ENCODE assay signal across 1 cellular context in genomic region chr6:143745160-143746133, GRCh38.
TF ChIP-seq lines count a peak whose summit lies in the region.

No MANE protein-coding gene starts in this region.

TF ChIP-seq in HEK293, 187 proteins besides CTCF, POLR2A, EP300 and RAD21 (continued from another document and continues in another):
- TF ChIP-seq ZNF391 (tag by site-specific recombination; IDR thresholded peaks at IDR 0.05; ENCODE audit: borderline replicate concordance, low read depth) (no peak), ZBTB8A (tag by site-specific recombination; IDR thresholded peaks at IDR 0.05) (no peak), ZBTB6 (tag by site-specific recombination; IDR thresholded peaks at IDR 0.05) (peak; percentile 76), ZFP41 (tag by site-specific recombination; IDR thresholded peaks at IDR 0.05; ENCODE audit: borderline replicate concordance) (no peak), ZBTB48 (tag by site-specific recombination; IDR thresholded peaks at IDR 0.05) (no peak), GLI4 (tag by site-specific recombination; IDR thresholded peaks at IDR 0.05) (no peak), ZNF629 (tag by site-specific recombination; IDR thresholded peaks at IDR 0.05) (peak; percentile 12), ZNF426 (tag by site-specific recombination; IDR thresholded peaks at IDR 0.05) (no peak), ZFP37 (tag by site-specific recombination; IDR thresholded peaks at IDR 0.05) (no peak), FEZF1 (tag by site-specific recombination; IDR thresholded peaks at IDR 0.05) (peak; percentile 84), ZNF404 (tag by site-specific recombination; IDR thresholded peaks at IDR 0.05) (no peak), ZNF707 (tag by site-specific recombination; IDR thresholded peaks at IDR 0.05) (no peak), SCRT2 (tag by site-specific recombination; IDR thresholded peaks at IDR 0.05) (no peak), ZSCAN23 (tag by site-specific recombination; IDR thresholded peaks at IDR 0.05) (no peak), EGR2 (tag by site-specific recombination; IDR thresholded peaks at IDR 0.05; ENCODE audit: low read depth) (no peak), ZNF473 (tag by site-specific recombination; IDR thresholded peaks at IDR 0.05) (no peak), ZNF660 (tag by site-specific recombination; IDR thresholded peaks at IDR 0.05) (peak; percentile 92), ZNF366 (tag by site-specific recombination; conservative IDR thresholded peaks at IDR 0.05) (peak; percentile 27; the same call in 1 of the 2 replicates), KLF9 (tag by site-specific recombination; IDR thresholded peaks at IDR 0.05; ENCODE audit: low read depth) (no peak), ZIC2 (tag by site-specific recombination; IDR thresholded peaks at IDR 0.05) (no peak), ZNF341 (tag by site-specific recombination; IDR thresholded peaks at IDR 0.05; ENCODE audit: low read depth) (no peak), ZNF580 (tag by site-specific recombination; IDR thresholded peaks at IDR 0.05) (no peak), ZNF114 (tag by site-specific recombination; IDR thresholded peaks at IDR 0.05) (no peak), ZNF548 (tag by site-specific recombination; IDR thresholded peaks at IDR 0.05) (no peak), ZNF23 (tag by site-specific recombination; IDR thresholded peaks at IDR 0.05; ENCODE audit: borderline replicate concordance) (no peak), OSR2 (tag by site-specific recombination; IDR thresholded peaks at IDR 0.05) (no peak), ZNF121 (tag by site-specific recombination; IDR thresholded peaks at IDR 0.05) (no peak), BCL11B (tag by site-specific recombination; IDR thresholded peaks at IDR 0.05; ENCODE audit: low read depth) (no peak), GLIS1 (tag by site-specific recombination; IDR thresholded peaks at IDR 0.05) (peak; percentile 52; the same call in 1 of the 2 replicates), ZSCAN30 (tag by site-specific recombination; IDR thresholded peaks at IDR 0.05) (no peak), ZNF112 (tag by site-specific recombination; IDR thresholded peaks at IDR 0.05) (no peak), ZNF169 (tag by site-specific recombination; IDR thresholded peaks at IDR 0.05) (no peak), SP3 (tag by site-specific recombination; IDR thresholded peaks at IDR 0.05) (no peak), ZNF214 (tag by site-specific recombination; IDR thresholded peaks at IDR 0.05; ENCODE audit: borderline replicate concordance) (no peak; the same call in 1 of the 2 replicates), ZNF792 (tag by site-specific recombination; IDR thresholded peaks at IDR 0.05) (no peak; the same call in 1 of the 2 replicates), KLF10 (tag by site-specific recombination; IDR thresholded peaks at IDR 0.05) (peak; percentile 75), ZNF558 (tag by site-specific recombination; IDR thresholded peaks at IDR 0.05) (no peak), ZNF449 (tag by site-specific recombination; IDR thresholded peaks at IDR 0.05) (no peak; the same call in 1 of the 2 replicates), ZNF184 (tag by site-specific recombination; IDR thresholded peaks at IDR 0.05) (peak; percentile 64; the same call in 1 of the 2 replicates), ZFP3 (tag by site-specific recombination; IDR thresholded peaks at IDR 0.05; ENCODE audit: low read depth) (no peak), ZBTB7A (tag by site-specific recombination; IDR thresholded peaks at IDR 0.05; ENCODE audit: low read depth) (no peak), ZNF549 (tag by site-specific recombination; IDR thresholded peaks at IDR 0.05) (no peak; the same call in 1 of the 2 replicates), ZFP69B (tag by site-specific recombination; IDR thresholded peaks at IDR 0.05) (no peak), ZNF501 (tag by site-specific recombination; IDR thresholded peaks at IDR 0.05) (0 out of 2 replicates have a peak, but pooled peaks have one; percentile 6), ZNF777 (tag by site-specific recombination; IDR thresholded peaks at IDR 0.05; ENCODE audit: borderline replicate concordance) (no peak), SP7 (tag by site-specific recombination; IDR thresholded peaks at IDR 0.05) (no peak), ZNF223 (tag by site-specific recombination; IDR thresholded peaks at IDR 0.05) (no peak), ZNF175 (tag by site-specific recombination; IDR thresholded peaks at IDR 0.05) (no peak), ZNF239 (tag by site-specific recombination; IDR thresholded peaks at IDR 0.05) (no peak), ZNF623 (tag by site-specific recombination; IDR thresholded peaks at IDR 0.05) (no peak), ZNF701 (tag by site-specific recombination; IDR thresholded peaks at IDR 0.05) (0 out of 2 replicates have a peak, but pooled peaks have one; percentile 36), PRDM1 (tag by site-specific recombination; IDR thresholded peaks at IDR 0.05) (0 out of 2 replicates have a peak, but pooled peaks have one; percentile 29), ZNF10 (tag by site-specific recombination; IDR thresholded peaks at IDR 0.05) (0 out of 2 replicates have a peak, but pooled peaks have one; percentile 22), ZNF211 (tag by site-specific recombination; IDR thresholded peaks at IDR 0.05; ENCODE audit: low read depth) (no peak), ZNF24 (tag by site-specific recombination; IDR thresholded peaks at IDR 0.05) (no peak), ZNF596 (tag by site-specific recombination; IDR thresholded peaks at IDR 0.05) (no peak), GFI1B (tag by site-specific recombination; IDR thresholded peaks at IDR 0.05) (no peak; the same call in 1 of the 2 replicates)
- TF ChIP-seq, protein P1, sequence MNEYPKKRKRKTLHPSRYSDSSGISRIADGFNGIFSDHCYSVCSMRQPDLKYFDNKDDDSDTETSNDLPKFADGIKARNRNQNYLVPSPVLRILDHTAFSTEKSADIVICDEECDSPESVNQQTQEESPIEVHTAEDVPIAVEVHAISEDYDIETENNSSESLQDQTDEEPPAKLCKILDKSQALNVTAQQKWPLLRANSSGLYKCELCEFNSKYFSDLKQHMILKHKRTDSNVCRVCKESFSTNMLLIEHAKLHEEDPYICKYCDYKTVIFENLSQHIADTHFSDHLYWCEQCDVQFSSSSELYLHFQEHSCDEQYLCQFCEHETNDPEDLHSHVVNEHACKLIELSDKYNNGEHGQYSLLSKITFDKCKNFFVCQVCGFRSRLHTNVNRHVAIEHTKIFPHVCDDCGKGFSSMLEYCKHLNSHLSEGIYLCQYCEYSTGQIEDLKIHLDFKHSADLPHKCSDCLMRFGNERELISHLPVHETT (tag by site-specific recombination; IDR thresholded peaks at IDR 0.05), result no peak
- TF ChIP-seq, protein P2, sequence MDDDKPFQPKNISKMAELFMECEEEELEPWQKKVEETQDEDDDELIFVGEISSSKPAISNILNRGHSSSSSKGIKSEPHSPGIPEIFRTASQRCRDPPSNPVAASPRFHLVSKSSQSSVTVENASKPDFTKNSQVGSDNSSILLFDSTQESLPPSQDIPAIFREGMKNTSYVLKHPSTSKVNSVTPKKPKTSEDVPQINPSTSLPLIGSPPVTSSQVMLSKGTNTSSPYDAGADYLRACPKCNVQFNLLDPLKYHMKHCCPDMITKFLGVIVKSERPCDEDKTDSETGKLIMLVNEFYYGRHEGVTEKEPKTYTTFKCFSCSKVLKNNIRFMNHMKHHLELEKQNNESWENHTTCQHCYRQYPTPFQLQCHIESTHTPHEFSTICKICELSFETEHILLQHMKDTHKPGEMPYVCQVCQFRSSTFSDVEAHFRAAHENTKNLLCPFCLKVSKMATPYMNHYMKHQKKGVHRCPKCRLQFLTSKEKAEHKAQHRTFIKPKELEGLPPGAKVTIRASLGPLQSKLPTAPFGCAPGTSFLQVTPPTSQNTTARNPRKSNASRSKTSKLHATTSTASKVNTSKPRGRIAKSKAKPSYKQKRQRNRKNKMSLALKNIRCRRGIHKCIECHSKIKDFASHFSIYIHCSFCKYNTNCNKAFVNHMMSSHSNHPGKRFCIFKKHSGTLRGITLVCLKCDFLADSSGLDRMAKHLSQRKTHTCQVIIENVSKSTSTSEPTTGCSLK (tag by site-specific recombination; IDR thresholded peaks at IDR 0.05), result no peak
- TF ChIP-seq, protein P3, sequence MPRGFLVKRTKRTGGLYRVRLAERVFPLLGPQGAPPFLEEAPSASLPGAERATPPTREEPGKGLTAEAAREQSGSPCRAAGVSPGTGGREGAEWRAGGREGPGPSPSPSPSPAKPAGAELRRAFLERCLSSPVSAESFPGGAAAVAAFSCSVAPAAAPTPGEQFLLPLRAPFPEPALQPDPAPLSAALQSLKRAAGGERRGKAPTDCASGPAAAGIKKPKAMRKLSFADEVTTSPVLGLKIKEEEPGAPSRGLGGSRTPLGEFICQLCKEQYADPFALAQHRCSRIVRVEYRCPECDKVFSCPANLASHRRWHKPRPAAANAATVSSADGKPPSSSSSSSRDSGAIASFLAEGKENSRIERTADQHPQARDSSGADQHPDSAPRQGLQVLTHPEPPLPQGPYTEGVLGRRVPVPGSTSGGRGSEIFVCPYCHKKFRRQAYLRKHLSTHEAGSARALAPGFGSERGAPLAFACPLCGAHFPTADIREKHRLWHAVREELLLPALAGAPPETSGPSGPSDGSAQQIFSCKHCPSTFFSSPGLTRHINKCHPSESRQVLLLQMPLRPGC (tag by site-specific recombination; IDR thresholded peaks at IDR 0.05), result no peak
- TF ChIP-seq, protein P4, sequence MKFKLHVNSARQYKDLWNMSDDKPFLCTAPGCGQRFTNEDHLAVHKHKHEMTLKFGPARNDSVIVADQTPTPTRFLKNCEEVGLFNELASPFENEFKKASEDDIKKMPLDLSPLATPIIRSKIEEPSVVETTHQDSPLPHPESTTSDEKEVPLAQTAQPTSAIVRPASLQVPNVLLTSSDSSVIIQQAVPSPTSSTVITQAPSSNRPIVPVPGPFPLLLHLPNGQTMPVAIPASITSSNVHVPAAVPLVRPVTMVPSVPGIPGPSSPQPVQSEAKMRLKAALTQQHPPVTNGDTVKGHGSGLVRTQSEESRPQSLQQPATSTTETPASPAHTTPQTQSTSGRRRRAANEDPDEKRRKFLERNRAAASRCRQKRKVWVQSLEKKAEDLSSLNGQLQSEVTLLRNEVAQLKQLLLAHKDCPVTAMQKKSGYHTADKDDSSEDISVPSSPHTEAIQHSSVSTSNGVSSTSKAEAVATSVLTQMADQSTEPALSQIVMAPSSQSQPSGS (tag by site-specific recombination; IDR thresholded peaks at IDR 0.05; ENCODE audit: low read depth), result no peak
- TF ChIP-seq, protein P5, sequence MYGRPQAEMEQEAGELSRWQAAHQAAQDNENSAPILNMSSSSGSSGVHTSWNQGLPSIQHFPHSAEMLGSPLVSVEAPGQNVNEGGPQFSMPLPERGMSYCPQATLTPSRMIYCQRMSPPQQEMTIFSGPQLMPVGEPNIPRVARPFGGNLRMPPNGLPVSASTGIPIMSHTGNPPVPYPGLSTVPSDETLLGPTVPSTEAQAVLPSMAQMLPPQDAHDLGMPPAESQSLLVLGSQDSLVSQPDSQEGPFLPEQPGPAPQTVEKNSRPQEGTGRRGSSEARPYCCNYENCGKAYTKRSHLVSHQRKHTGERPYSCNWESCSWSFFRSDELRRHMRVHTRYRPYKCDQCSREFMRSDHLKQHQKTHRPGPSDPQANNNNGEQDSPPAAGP (tag by site-specific recombination; IDR thresholded peaks at IDR 0.05), result no peak
- TF ChIP-seq, protein P6, sequence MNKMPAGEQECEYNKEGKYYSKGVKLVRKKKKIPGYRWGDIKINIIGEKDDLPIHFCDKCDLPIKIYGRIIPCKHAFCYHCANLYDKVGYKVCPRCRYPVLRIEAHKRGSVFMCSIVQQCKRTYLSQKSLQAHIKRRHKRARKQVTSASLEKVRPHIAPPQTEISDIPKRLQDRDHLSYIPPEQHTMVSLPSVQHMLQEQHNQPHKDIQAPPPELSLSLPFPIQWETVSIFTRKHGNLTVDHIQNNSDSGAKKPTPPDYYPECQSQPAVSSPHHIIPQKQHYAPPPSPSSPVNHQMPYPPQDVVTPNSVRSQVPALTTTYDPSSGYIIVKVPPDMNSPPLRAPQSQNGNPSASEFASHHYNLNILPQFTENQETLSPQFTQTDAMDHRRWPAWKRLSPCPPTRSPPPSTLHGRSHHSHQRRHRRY (tag by site-specific recombination; IDR thresholded peaks at IDR 0.05), result no peak
- TF ChIP-seq, protein P7, sequence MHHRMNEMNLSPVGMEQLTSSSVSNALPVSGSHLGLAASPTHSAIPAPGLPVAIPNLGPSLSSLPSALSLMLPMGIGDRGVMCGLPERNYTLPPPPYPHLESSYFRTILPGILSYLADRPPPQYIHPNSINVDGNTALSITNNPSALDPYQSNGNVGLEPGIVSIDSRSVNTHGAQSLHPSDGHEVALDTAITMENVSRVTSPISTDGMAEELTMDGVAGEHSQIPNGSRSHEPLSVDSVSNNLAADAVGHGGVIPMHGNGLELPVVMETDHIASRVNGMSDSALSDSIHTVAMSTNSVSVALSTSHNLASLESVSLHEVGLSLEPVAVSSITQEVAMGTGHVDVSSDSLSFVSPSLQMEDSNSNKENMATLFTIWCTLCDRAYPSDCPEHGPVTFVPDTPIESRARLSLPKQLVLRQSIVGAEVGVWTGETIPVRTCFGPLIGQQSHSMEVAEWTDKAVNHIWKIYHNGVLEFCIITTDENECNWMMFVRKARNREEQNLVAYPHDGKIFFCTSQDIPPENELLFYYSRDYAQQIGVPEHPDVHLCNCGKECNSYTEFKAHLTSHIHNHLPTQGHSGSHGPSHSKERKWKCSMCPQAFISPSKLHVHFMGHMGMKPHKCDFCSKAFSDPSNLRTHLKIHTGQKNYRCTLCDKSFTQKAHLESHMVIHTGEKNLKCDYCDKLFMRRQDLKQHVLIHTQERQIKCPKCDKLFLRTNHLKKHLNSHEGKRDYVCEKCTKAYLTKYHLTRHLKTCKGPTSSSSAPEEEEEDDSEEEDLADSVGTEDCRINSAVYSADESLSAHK (tag by site-specific recombination; IDR thresholded peaks at IDR 0.05), result no peak
